In genomic region chr4:2572076-2572475, GRCh38 we compare ENCODE assay signal across 1 cellular context.
TF ChIP-seq lines count a peak whose summit lies in the region.

No MANE protein-coding gene starts in this region.

TF ChIP-seq in GM23338, 12 proteins besides CTCF, POLR2A, EP300 and RAD21 (continued from another document):
- TF ChIP-seq REST (IDR thresholded peaks at IDR 0.05; ENCODE audit: unreplicated experiment) (no peak), CREB1 (CRISPR knock-in tag; IDR thresholded peaks at IDR 0.05; ENCODE audit: low read depth) (no peak), EZH2phosphoT487 (IDR thresholded peaks at IDR 0.05; ENCODE audit: unreplicated experiment) (no peak), ZNF331 (CRISPR knock-in tag; IDR thresholded peaks at IDR 0.05; ENCODE audit: low read depth) (no peak), ZNF114 (CRISPR knock-in tag; IDR thresholded peaks at IDR 0.05) (no peak)
